ENCODE assay signal across 15 cellular contexts in genomic region chr10:112559328-112559727, GRCh38.
DNase-seq lines count a peak whose midpoint lies in the region; ATAC-seq and TF ChIP-seq lines count a peak whose summit lies in the region.
"Had no signal": no experiment of that assay in that cellular context is flagged by ENCODE, and none has a peak within 500 bp of the region (broad histone marks: within the 10 kb centered on the region; RNA-seq: fewer than 3 reads in every experiment).

No MANE protein-coding gene starts in this region.

- H3K4me1 ChIP-seq in HCT116 (ENCODE audit: control insufficient read depth in 1 of 2, insufficient read depth in 2 of 2, low read length in 2 of 2) (peaks cover 55 to 58% of the 10 kb centered on the region in 2 experiments), endodermal cell (ENCODE audit: control insufficient read depth, insufficient read depth, low read length) (peaks cover 15% of the 10 kb centered on the region)

- H3K79me2 ChIP-seq in HCT116 (ENCODE audit: insufficient read depth, low read length): peaks cover 78% of the 10 kb centered on the region

- H3K27ac Mint-ChIP-seq in activated T-cell treated with anti-CD3 and anti-CD28 coated beads, Interleukin-2, amount 50 U/mL, for 24 hours: peak overlapping the region; percentile 17
- no peak overlapping the region for H3K27ac Mint-ChIP-seq in activated T-cell treated with anti-CD3 and anti-CD28 coated beads, Interleukin-2, amount 50 U/mL, for 72 hours
- H3K27ac Mint-ChIP-seq in endodermal cell: no peak overlapping the region
- H3K27ac Mint-ChIP-seq: CD4-positive, alpha-beta memory T cell had no signal

- H3K9me2 ChIP-seq in HCT116 (ENCODE audit: insufficient read depth): no peaks in the 10 kb centered on the region

- no peaks in the 10 kb centered on the region for H3K27me3 Mint-ChIP-seq in activated T-cell treated with anti-CD3 and anti-CD28 coated beads, Interleukin-2, amount 50 U/mL, for 24 hours
- H3K27me3 Mint-ChIP-seq in activated T-cell treated with anti-CD3 and anti-CD28 coated beads, Interleukin-2, amount 50 U/mL, for 72 hours (ENCODE audit: low read depth): no peaks in the 10 kb centered on the region
- no peaks in the 10 kb centered on the region for H3K27me3 Mint-ChIP-seq in endodermal cell (ENCODE audit: insufficient read depth)
- H3K27me3 Mint-ChIP-seq: CD4-positive, alpha-beta memory T cell had no signal

- H3K9ac ChIP-seq in HCT116 (ENCODE audit: low read length): no peak overlapping the region
- no peak overlapping the region for H3K9ac ChIP-seq in endodermal cell (ENCODE audit: extremely low read depth, low read length, poor library complexity, severe bottlenecking)

- no peak overlapping the region for H2AFZ ChIP-seq in HCT116 (ENCODE audit: low read depth, low read length, poor library complexity, severe bottlenecking)

- no peak for ATAC-seq in activated T-cell treated with anti-CD3 and anti-CD28 coated beads, Interleukin-2, amount 50 U/mL, for 72 hours (replicated peaks in 1 of 2)
- ATAC-seq in HCT116: no peak; the same call in 1 of the 2 replicates
- no peak for ATAC-seq in GM19467 (IDR thresholded peaks at IDR 0.05; ENCODE audit: unreplicated experiment)
- ATAC-seq in HG02885 (IDR thresholded peaks at IDR 0.05; ENCODE audit: poor library complexity, unreplicated experiment): no peak

- RAD21 ChIA-PET in HCT116 (lab: Charles Lee; ENCODE audit: low non-redundant PET in 1 of 2, low total read pairs in 2 of 2, uncharacterized antibody in 2 of 2, unreplicated experiment in 2 of 2): no interaction called here

- H3K4me3 ChIP-seq in HCT116 (replicated peaks in 1 of 2; ENCODE audit: low read depth in 1 of 2, low read length in 2 of 2) (no peak overlapping the region), endodermal cell (ENCODE audit: low read length) (no peak overlapping the region)
- H3K4me3 ChIP-seq: A549 had no signal

- CTCF ChIA-PET in HCT116 (lab: Charles Lee): interaction anchor here (1.0 kb wide), 1 partner anchor 8 kb away, joined by 4 read pairs; no protein-coding TSS in a partner anchor

- H4K20me1 ChIP-seq in HCT116 (ENCODE audit: insufficient read depth): no peaks in the 10 kb centered on the region

- 76 to 83% methylated on average over 4 of the region's 4 CpGs for WGBS in endodermal cell (ENCODE audit: insufficient coverage in 1 of 2, insufficient read length in 1 of 2), 2 experiments

- DNase-seq in activated T-cell treated with anti-CD3 and anti-CD28 coated beads, Interleukin-2, amount 50 U/mL, for 24 hours: no peak
- no peak for DNase-seq in activated T-cell treated with anti-CD3 and anti-CD28 coated beads, Interleukin-2, amount 50 U/mL, for 72 hours
- no peak for DNase-seq in HCT116 (ENCODE audit: low read depth, low spot score)
- no peak for DNase-seq in endodermal cell
- no peak for DNase-seq in C1 segment of cervical spinal cord (lab: John Stamatoyannopoulos, UW)
- DNase-seq: AML-193; Calu3; CD4-positive, alpha-beta memory T cell; DMS79 treated with DMSO at 0.1 percent for 48 hours; GF-D8 had no signal

- H3K9me3 Mint-ChIP-seq in activated T-cell treated with anti-CD3 and anti-CD28 coated beads, Interleukin-2, amount 50 U/mL, for 24 hours: no peaks in the 10 kb centered on the region
- no peaks in the 10 kb centered on the region for H3K9me3 Mint-ChIP-seq in activated T-cell treated with anti-CD3 and anti-CD28 coated beads, Interleukin-2, amount 50 U/mL, for 72 hours
- no peaks in the 10 kb centered on the region for H3K9me3 Mint-ChIP-seq in endodermal cell
- H3K9me3 Mint-ChIP-seq: CD14-positive monocyte; CD4-positive, alpha-beta memory T cell had no signal

- H3K27ac ChIP-seq in HCT116 (ENCODE audit: low read depth, low read length) (peak overlapping the region; percentile 32), endodermal cell (ENCODE audit: low read depth, low read length) (no peak overlapping the region)
- H3K27ac ChIP-seq: 22Rv1, A549 had no signal

- H3K9me3 ChIP-seq in HCT116 (ENCODE audit: control insufficient read depth in 1 of 2, insufficient read depth in 1 of 2, low read depth in 1 of 2, low read length in 2 of 2) (no peaks in the 10 kb centered on the region), endodermal cell (ENCODE audit: control insufficient read depth, low read length) (no peaks in the 10 kb centered on the region)
- H3K9me3 ChIP-seq: A549 had no signal

- no peak for TF ChIP-seq CTCF in HCT116 (IDR thresholded peaks at IDR 0.05 in 2 of 3, conservative IDR thresholded peaks at IDR 0.05 in 1 of 3; ENCODE audit: borderline replicate concordance in 1 of 3, insufficient read depth in 1 of 3, low read depth in 2 of 3, low read length in 2 of 3)
- peak; percentile 36 for TF ChIP-seq CTCF in endodermal cell (conservative IDR thresholded peaks at IDR 0.05)

- H3K27me3 ChIP-seq in HCT116 (ENCODE audit: insufficient read depth, low read length) (no peaks in the 10 kb centered on the region), endodermal cell (ENCODE audit: control insufficient read depth, insufficient read depth, low read length, poor library complexity, severe bottlenecking) (no peaks in the 10 kb centered on the region)

- no peaks in the 10 kb centered on the region for H3K36me3 ChIP-seq in HCT116 (ENCODE audit: control insufficient read depth in 1 of 2, insufficient read depth in 2 of 2, low read length in 2 of 2)
- no peaks in the 10 kb centered on the region for H3K36me3 ChIP-seq in endodermal cell (ENCODE audit: control insufficient read depth, insufficient read depth, low read length)

- intact Hi-C loops in HCT116 (cut with micrococcal nuclease): no loop called here

- no peak overlapping the region for H3K4me3 Mint-ChIP-seq in activated T-cell treated with anti-CD3 and anti-CD28 coated beads, Interleukin-2, amount 50 U/mL, for 24 hours
- H3K4me3 Mint-ChIP-seq in activated T-cell treated with anti-CD3 and anti-CD28 coated beads, Interleukin-2, amount 50 U/mL, for 72 hours: no peak overlapping the region
- no peak overlapping the region for H3K4me3 Mint-ChIP-seq in endodermal cell
- H3K4me3 Mint-ChIP-seq: CD14-positive monocyte; CD4-positive, alpha-beta memory T cell had no signal

- BruUV-seq in HCT116 (replicated peaks; lab: Mats Ljungman, UMichigan): no TSS peak

- H3K4me2 ChIP-seq in HCT116 (ENCODE audit: low read length): no peak overlapping the region
- H3K4me2 ChIP-seq: A549 had no signal

- POLR2A ChIA-PET in HCT116 (lab: Charles Lee): no interaction called here

- peaks cover 19% of the 10 kb centered on the region for H3K4me1 Mint-ChIP-seq in activated T-cell treated with anti-CD3 and anti-CD28 coated beads, Interleukin-2, amount 50 U/mL, for 24 hours (ENCODE audit: low read depth)
- H3K4me1 Mint-ChIP-seq in activated T-cell treated with anti-CD3 and anti-CD28 coated beads, Interleukin-2, amount 50 U/mL, for 72 hours (ENCODE audit: low read depth): peaks cover 4% of the 10 kb centered on the region
- H3K4me1 Mint-ChIP-seq in endodermal cell: peaks cover 51% of the 10 kb centered on the region
- H3K4me1 Mint-ChIP-seq: CD14-positive monocyte had no signal

- TF ChIP-seq POLR2A in HCT116 (IDR thresholded peaks at IDR 0.05; ENCODE audit: borderline replicate concordance, extremely low read depth, insufficient read depth, insufficient read length): no peak

- no peak for TF ChIP-seq RAD21 in HCT116 (IDR thresholded peaks at IDR 0.05; ENCODE audit: low read depth)

- peaks cover 2% of the 10 kb centered on the region for H3K36me3 Mint-ChIP-seq in activated T-cell treated with anti-CD3 and anti-CD28 coated beads, Interleukin-2, amount 50 U/mL, for 24 hours (ENCODE audit: low read depth)
- H3K36me3 Mint-ChIP-seq in activated T-cell treated with anti-CD3 and anti-CD28 coated beads, Interleukin-2, amount 50 U/mL, for 72 hours (ENCODE audit: insufficient read depth in 2 of 2): no peaks in the 10 kb centered on the region
- H3K36me3 Mint-ChIP-seq in endodermal cell (ENCODE audit: low read depth): no peaks in the 10 kb centered on the region
- H3K36me3 Mint-ChIP-seq: CD14-positive monocyte had no signal

TF ChIP-seq in HCT116, 20 proteins besides CTCF, POLR2A, EP300 and RAD21:
- no peak for TF ChIP-seq SP1 (IDR thresholded peaks at IDR 0.05; ENCODE audit: low read depth)
TF ChIP-seq in HCT116: peak in this region for 0.
